ENCODE assay signal across 21 cellular contexts in genomic region chr14:81350344-81351096, GRCh38. TPM values are rescaled to one million over a fixed set of nuclear protein-coding genes. Genes with fewer than 3 reads are reported as not detected.
"Had no signal": no experiment of that assay in that cellular context is flagged by ENCODE, and none has a peak within 500 bp of the region (broad histone marks: within the 10 kb centered on the region; RNA-seq: fewer than 3 reads in every experiment).

No MANE protein-coding gene starts in this region.

- H3K27ac ChIP-seq: coronary artery, esophagus squamous epithelium, neural progenitor cell, ovary, thoracic aorta had no signal

- H3K4me1 ChIP-seq: neural progenitor cell had no signal

- H3K9me3 Mint-ChIP-seq: stimulated activated effector memory CD8-positive, alpha-beta T cell treated with anti-CD3 and anti-CD28 coated beads, Interleukin-12 subunit alpha, Interleukin-12 subunit beta, amount 100 ng/mL, for 72 hours had no signal

- DNase-seq: activated CD4-positive, alpha-beta T cell treated with anti-CD3 and anti-CD28 coated beads, Interleukin-2, amount 50 U/mL, for 48 hours; activated CD8-positive, alpha-beta memory T cell treated with anti-CD3 and anti-CD28 coated beads, Interleukin-2, amount 10 ng/mL, durations not matched to agents 7 days and 5 days; activated naive CD4-positive, alpha-beta T cell treated with anti-CD3 and anti-CD28 coated beads for 36 hours; activated T-cell treated with anti-CD3 and anti-CD28 coated beads, Interleukin-2, amount 50 U/mL, for 1 hour; central memory CD4-positive, alpha-beta T cell; effector CD4-positive, alpha-beta T cell; esophagus squamous epithelium; heart right ventricle; islet precursor cell; mammary epithelial cell; naive B cell; ovary; T-helper 9 cell had no signal

- H3K4me3 ChIP-seq: coronary artery, esophagus squamous epithelium, heart right ventricle, neural progenitor cell, ovary, thoracic aorta had no signal

- H3K4me1 Mint-ChIP-seq: activated CD8-positive, alpha-beta memory T cell treated with anti-CD3 and anti-CD28 coated beads, Interleukin-2, amount 10 ng/mL, durations not matched to agents 7 days and 5 days; neural progenitor cell; stimulated activated effector memory CD8-positive, alpha-beta T cell treated with anti-CD3 and anti-CD28 coated beads, Interleukin-12 subunit alpha, Interleukin-12 subunit beta, amount 100 ng/mL, for 72 hours had no signal

- FAIRE-seq: endothelial cell of umbilical vein, frontal cortex had no signal

- H3K36me3 ChIP-seq: esophagus squamous epithelium, heart right ventricle, neural progenitor cell, ovary, thoracic aorta had no signal

- H3K27ac Mint-ChIP-seq: activated CD8-positive, alpha-beta memory T cell treated with anti-CD3 and anti-CD28 coated beads, Interleukin-2, amount 10 ng/mL, durations not matched to agents 7 days and 5 days; activated naive CD4-positive, alpha-beta T cell treated with anti-CD3 and anti-CD28 coated beads for 36 hours; activated T-helper 2 cell treated with anti-CD3 and anti-CD28 coated beads, Interferon-gamma antibody, Interleukin-2, Interleukin-4, amounts not matched to agents 10 μg/mL and 5 μg/mL and 100 μg/mL, durations not matched to agents 14 hours and 24 hours and 36 hours; naive B cell; neural progenitor cell; stimulated activated effector memory CD8-positive, alpha-beta T cell treated with anti-CD3 and anti-CD28 coated beads, Interleukin-12 subunit alpha, Interleukin-12 subunit beta, amount 100 ng/mL, for 72 hours had no signal

- H3K9me3 ChIP-seq: ovary, thoracic aorta had no signal

- H3K27me3 ChIP-seq: esophagus squamous epithelium, heart right ventricle, neural progenitor cell, ovary had no signal

- ATAC-seq: activated CD8-positive, alpha-beta memory T cell treated with anti-CD3 and anti-CD28 coated beads, Interleukin-2, amount 10 ng/mL, durations not matched to agents 7 days and 5 days; heart right ventricle; left lobe of liver; stimulated activated effector memory CD8-positive, alpha-beta T cell treated with anti-CD3 and anti-CD28 coated beads, Interleukin-12 subunit alpha, Interleukin-12 subunit beta, amount 100 ng/mL, for 72 hours had no signal

- H3K36me3 Mint-ChIP-seq: activated CD8-positive, alpha-beta memory T cell treated with anti-CD3 and anti-CD28 coated beads, Interleukin-2, amount 10 ng/mL, durations not matched to agents 7 days and 5 days; stimulated activated effector memory CD8-positive, alpha-beta T cell treated with anti-CD3 and anti-CD28 coated beads, Interleukin-12 subunit alpha, Interleukin-12 subunit beta, amount 100 ng/mL, for 72 hours had no signal

- H3K4me3 Mint-ChIP-seq: activated CD8-positive, alpha-beta memory T cell treated with anti-CD3 and anti-CD28 coated beads, Interleukin-2, amount 10 ng/mL, durations not matched to agents 7 days and 5 days; activated naive CD4-positive, alpha-beta T cell treated with anti-CD3 and anti-CD28 coated beads for 36 hours; naive B cell; neural progenitor cell; stimulated activated effector memory CD8-positive, alpha-beta T cell treated with anti-CD3 and anti-CD28 coated beads, Interleukin-12 subunit alpha, Interleukin-12 subunit beta, amount 100 ng/mL, for 72 hours had no signal

RNA-seq across cellular contexts. Expression of gene STON2, which starts 49.6 kb away (rescaled TPM):
- total RNA-seq: activated T-helper 2 cell treated with anti-CD3 and anti-CD28 coated beads, Interferon-gamma antibody, Interleukin-2, Interleukin-4, amounts not matched to agents 10 μg/mL and 5 μg/mL and 100 μg/mL, durations not matched to agents 14 hours and 24 hours and 36 hours; endothelial cell of umbilical vein had no signal
- polyA plus RNA-seq: endothelial cell of umbilical vein had no signal
